Comparison of ENCODE assay signal across 1 cellular context in the genomic region with DNA sequence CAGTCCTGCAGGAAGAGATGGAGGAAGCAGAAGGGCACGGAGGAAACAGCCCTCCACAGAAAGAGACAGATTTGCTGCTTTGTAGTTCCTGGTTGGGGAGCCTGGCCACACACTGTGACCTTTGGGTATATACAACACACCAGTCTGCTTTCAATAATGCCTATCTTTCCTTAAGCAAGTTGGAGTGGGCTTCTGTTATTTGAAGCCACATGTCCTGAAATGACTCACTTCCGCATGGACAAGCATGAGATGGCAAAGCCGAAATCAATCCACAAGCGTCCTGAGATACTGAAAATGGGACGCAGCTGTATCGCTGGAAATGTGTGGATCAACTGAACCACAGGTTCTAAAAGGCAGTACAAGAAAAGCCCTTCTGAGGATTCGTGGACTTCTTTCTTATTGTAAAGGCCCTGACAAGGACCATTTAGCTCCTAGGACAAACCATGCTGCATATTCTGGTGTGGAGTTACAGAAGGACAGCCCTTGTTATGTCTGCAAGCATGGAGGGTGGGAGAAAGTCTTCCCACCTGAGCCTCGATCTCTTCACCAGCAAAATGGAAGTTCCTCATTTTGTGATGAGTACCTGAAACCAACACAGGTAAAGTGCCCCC.
A peak's percentile ranks its signal among the peaks of the same experiment; 100 is the strongest.
TF ChIP-seq lines count a peak whose summit lies in the region.

No MANE protein-coding gene starts in this region.

TF ChIP-seq in K562, 482 proteins besides CTCF, POLR2A, EP300 and RAD21 (continued from another document and continues in another):
- TF ChIP-seq, protein P1, sequence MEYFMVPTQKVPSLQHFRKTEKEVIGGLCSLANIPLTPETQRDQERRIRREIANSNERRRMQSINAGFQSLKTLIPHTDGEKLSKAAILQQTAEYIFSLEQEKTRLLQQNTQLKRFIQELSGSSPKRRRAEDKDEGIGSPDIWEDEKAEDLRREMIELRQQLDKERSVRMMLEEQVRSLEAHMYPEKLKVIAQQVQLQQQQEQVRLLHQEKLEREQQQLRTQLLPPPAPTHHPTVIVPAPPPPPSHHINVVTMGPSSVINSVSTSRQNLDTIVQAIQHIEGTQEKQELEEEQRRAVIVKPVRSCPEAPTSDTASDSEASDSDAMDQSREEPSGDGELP (CRISPR knock-in tag; IDR thresholded peaks at IDR 0.05; ENCODE audit: borderline replicate concordance), result no peak
- TF ChIP-seq KAT7 (CRISPR knock-in tag; IDR thresholded peaks at IDR 0.05; ENCODE audit: borderline replicate concordance) (no peak), ARID2 (IDR thresholded peaks at IDR 0.05) (no peak), MAFF (IDR thresholded peaks at IDR 0.05; ENCODE audit: low read length) (no peak; the same call in 1 of the 2 replicates), CSDE1 (IDR thresholded peaks at IDR 0.05) (no peak), TEAD4 (IDR thresholded peaks at IDR 0.05; ENCODE audit: low read length) (no peak), TEAD4 (CRISPR knock-in tag; IDR thresholded peaks at IDR 0.05; ENCODE audit: borderline replicate concordance) (no peak), BACH1 (tag; IDR thresholded peaks at IDR 0.05) (no peak), CHCHD3 (CRISPR knock-in tag; IDR thresholded peaks at IDR 0.05) (no peak), MECOM (CRISPR knock-in tag; IDR thresholded peaks at IDR 0.05) (no peak), KLF6 (CRISPR knock-in tag; IDR thresholded peaks at IDR 0.05; ENCODE audit: borderline replicate concordance) (no peak), DACH1 (IDR thresholded peaks at IDR 0.05; ENCODE audit: partially characterized antibody) (no peak), ZNF583 (CRISPR knock-in tag; IDR thresholded peaks at IDR 0.05) (no peak), KDM4B (IDR thresholded peaks at IDR 0.05; ENCODE audit: borderline replicate concordance in 2 of 2, low read depth in 1 of 2) (no peak), CEBPG (CRISPR knock-in tag; IDR thresholded peaks at IDR 0.05) (no peak), CEBPG (tag; conservative IDR thresholded peaks at IDR 0.05 in 1 of 2, IDR thresholded peaks at IDR 0.05 in 1 of 2) (no peak), ZNF23 (CRISPR knock-in tag; IDR thresholded peaks at IDR 0.05) (no peak), NFRKB (IDR thresholded peaks at IDR 0.05; ENCODE audit: low read depth) (0 out of 2 replicates have a peak, but pooled peaks have one; percentile 12)
- TF ChIP-seq, protein P2, sequence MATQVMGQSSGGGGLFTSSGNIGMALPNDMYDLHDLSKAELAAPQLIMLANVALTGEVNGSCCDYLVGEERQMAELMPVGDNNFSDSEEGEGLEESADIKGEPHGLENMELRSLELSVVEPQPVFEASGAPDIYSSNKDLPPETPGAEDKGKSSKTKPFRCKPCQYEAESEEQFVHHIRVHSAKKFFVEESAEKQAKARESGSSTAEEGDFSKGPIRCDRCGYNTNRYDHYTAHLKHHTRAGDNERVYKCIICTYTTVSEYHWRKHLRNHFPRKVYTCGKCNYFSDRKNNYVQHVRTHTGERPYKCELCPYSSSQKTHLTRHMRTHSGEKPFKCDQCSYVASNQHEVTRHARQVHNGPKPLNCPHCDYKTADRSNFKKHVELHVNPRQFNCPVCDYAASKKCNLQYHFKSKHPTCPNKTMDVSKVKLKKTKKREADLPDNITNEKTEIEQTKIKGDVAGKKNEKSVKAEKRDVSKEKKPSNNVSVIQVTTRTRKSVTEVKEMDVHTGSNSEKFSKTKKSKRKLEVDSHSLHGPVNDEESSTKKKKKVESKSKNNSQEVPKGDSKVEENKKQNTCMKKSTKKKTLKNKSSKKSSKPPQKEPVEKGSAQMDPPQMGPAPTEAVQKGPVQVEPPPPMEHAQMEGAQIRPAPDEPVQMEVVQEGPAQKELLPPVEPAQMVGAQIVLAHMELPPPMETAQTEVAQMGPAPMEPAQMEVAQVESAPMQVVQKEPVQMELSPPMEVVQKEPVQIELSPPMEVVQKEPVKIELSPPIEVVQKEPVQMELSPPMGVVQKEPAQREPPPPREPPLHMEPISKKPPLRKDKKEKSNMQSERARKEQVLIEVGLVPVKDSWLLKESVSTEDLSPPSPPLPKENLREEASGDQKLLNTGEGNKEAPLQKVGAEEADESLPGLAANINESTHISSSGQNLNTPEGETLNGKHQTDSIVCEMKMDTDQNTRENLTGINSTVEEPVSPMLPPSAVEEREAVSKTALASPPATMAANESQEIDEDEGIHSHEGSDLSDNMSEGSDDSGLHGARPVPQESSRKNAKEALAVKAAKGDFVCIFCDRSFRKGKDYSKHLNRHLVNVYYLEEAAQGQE (CRISPR knock-in tag; IDR thresholded peaks at IDR 0.05; ENCODE audit: low read depth), result no peak
- TF ChIP-seq, protein P3, sequence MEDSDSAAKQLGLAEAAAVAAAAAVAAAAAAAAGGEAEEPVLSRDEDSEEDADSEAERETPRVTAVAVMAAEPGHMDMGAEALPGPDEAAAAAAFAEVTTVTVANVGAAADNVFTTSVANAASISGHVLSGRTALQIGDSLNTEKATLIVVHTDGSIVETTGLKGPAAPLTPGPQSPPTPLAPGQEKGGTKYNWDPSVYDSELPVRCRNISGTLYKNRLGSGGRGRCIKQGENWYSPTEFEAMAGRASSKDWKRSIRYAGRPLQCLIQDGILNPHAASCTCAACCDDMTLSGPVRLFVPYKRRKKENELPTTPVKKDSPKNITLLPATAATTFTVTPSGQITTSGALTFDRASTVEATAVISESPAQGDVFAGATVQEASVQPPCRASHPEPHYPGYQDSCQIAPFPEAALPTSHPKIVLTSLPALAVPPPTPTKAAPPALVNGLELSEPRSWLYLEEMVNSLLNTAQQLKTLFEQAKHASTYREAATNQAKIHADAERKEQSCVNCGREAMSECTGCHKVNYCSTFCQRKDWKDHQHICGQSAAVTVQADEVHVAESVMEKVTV (CRISPR knock-in tag; IDR thresholded peaks at IDR 0.05), result no peak
- TF ChIP-seq, protein P4, sequence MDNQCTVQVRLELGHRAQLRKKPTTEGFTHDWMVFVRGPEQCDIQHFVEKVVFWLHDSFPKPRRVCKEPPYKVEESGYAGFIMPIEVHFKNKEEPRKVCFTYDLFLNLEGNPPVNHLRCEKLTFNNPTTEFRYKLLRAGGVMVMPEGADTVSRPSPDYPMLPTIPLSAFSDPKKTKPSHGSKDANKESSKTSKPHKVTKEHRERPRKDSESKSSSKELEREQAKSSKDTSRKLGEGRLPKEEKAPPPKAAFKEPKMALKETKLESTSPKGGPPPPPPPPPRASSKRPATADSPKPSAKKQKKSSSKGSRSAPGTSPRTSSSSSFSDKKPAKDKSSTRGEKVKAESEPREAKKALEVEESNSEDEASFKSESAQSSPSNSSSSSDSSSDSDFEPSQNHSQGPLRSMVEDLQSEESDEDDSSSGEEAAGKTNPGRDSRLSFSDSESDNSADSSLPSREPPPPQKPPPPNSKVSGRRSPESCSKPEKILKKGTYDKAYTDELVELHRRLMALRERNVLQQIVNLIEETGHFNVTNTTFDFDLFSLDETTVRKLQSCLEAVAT (IDR thresholded peaks at IDR 0.05), result no peak
- TF ChIP-seq, protein P5, sequence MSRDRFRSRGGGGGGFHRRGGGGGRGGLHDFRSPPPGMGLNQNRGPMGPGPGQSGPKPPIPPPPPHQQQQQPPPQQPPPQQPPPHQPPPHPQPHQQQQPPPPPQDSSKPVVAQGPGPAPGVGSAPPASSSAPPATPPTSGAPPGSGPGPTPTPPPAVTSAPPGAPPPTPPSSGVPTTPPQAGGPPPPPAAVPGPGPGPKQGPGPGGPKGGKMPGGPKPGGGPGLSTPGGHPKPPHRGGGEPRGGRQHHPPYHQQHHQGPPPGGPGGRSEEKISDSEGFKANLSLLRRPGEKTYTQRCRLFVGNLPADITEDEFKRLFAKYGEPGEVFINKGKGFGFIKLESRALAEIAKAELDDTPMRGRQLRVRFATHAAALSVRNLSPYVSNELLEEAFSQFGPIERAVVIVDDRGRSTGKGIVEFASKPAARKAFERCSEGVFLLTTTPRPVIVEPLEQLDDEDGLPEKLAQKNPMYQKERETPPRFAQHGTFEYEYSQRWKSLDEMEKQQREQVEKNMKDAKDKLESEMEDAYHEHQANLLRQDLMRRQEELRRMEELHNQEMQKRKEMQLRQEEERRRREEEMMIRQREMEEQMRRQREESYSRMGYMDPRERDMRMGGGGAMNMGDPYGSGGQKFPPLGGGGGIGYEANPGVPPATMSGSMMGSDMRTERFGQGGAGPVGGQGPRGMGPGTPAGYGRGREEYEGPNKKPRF (IDR thresholded peaks at IDR 0.05; ENCODE audit: low read depth, low read length), result no peak
- TF ChIP-seq, protein P6, sequence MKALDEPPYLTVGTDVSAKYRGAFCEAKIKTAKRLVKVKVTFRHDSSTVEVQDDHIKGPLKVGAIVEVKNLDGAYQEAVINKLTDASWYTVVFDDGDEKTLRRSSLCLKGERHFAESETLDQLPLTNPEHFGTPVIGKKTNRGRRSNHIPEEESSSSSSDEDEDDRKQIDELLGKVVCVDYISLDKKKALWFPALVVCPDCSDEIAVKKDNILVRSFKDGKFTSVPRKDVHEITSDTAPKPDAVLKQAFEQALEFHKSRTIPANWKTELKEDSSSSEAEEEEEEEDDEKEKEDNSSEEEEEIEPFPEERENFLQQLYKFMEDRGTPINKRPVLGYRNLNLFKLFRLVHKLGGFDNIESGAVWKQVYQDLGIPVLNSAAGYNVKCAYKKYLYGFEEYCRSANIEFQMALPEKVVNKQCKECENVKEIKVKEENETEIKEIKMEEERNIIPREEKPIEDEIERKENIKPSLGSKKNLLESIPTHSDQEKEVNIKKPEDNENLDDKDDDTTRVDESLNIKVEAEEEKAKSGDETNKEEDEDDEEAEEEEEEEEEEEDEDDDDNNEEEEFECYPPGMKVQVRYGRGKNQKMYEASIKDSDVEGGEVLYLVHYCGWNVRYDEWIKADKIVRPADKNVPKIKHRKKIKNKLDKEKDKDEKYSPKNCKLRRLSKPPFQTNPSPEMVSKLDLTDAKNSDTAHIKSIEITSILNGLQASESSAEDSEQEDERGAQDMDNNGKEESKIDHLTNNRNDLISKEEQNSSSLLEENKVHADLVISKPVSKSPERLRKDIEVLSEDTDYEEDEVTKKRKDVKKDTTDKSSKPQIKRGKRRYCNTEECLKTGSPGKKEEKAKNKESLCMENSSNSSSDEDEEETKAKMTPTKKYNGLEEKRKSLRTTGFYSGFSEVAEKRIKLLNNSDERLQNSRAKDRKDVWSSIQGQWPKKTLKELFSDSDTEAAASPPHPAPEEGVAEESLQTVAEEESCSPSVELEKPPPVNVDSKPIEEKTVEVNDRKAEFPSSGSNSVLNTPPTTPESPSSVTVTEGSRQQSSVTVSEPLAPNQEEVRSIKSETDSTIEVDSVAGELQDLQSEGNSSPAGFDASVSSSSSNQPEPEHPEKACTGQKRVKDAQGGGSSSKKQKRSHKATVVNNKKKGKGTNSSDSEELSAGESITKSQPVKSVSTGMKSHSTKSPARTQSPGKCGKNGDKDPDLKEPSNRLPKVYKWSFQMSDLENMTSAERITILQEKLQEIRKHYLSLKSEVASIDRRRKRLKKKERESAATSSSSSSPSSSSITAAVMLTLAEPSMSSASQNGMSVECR (CRISPR knock-in tag; IDR thresholded peaks at IDR 0.05), result 0 out of 2 replicates have a peak, but pooled peaks have one; percentile 20
- TF ChIP-seq, protein P7, sequence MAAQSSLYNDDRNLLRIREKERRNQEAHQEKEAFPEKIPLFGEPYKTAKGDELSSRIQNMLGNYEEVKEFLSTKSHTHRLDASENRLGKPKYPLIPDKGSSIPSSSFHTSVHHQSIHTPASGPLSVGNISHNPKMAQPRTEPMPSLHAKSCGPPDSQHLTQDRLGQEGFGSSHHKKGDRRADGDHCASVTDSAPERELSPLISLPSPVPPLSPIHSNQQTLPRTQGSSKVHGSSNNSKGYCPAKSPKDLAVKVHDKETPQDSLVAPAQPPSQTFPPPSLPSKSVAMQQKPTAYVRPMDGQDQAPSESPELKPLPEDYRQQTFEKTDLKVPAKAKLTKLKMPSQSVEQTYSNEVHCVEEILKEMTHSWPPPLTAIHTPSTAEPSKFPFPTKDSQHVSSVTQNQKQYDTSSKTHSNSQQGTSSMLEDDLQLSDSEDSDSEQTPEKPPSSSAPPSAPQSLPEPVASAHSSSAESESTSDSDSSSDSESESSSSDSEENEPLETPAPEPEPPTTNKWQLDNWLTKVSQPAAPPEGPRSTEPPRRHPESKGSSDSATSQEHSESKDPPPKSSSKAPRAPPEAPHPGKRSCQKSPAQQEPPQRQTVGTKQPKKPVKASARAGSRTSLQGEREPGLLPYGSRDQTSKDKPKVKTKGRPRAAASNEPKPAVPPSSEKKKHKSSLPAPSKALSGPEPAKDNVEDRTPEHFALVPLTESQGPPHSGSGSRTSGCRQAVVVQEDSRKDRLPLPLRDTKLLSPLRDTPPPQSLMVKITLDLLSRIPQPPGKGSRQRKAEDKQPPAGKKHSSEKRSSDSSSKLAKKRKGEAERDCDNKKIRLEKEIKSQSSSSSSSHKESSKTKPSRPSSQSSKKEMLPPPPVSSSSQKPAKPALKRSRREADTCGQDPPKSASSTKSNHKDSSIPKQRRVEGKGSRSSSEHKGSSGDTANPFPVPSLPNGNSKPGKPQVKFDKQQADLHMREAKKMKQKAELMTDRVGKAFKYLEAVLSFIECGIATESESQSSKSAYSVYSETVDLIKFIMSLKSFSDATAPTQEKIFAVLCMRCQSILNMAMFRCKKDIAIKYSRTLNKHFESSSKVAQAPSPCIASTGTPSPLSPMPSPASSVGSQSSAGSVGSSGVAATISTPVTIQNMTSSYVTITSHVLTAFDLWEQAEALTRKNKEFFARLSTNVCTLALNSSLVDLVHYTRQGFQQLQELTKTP (IDR thresholded peaks at IDR 0.05; ENCODE audit: low read depth in 1 of 2, partially characterized antibody in 2 of 2), result no peak
- TF ChIP-seq, protein P8, sequence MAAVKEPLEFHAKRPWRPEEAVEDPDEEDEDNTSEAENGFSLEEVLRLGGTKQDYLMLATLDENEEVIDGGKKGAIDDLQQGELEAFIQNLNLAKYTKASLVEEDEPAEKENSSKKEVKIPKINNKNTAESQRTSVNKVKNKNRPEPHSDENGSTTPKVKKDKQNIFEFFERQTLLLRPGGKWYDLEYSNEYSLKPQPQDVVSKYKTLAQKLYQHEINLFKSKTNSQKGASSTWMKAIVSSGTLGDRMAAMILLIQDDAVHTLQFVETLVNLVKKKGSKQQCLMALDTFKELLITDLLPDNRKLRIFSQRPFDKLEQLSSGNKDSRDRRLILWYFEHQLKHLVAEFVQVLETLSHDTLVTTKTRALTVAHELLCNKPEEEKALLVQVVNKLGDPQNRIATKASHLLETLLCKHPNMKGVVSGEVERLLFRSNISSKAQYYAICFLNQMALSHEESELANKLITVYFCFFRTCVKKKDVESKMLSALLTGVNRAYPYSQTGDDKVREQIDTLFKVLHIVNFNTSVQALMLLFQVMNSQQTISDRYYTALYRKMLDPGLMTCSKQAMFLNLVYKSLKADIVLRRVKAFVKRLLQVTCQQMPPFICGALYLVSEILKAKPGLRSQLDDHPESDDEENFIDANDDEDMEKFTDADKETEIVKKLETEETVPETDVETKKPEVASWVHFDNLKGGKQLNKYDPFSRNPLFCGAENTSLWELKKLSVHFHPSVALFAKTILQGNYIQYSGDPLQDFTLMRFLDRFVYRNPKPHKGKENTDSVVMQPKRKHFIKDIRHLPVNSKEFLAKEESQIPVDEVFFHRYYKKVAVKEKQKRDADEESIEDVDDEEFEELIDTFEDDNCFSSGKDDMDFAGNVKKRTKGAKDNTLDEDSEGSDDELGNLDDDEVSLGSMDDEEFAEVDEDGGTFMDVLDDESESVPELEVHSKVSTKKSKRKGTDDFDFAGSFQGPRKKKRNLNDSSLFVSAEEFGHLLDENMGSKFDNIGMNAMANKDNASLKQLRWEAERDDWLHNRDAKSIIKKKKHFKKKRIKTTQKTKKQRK (IDR thresholded peaks at IDR 0.05; ENCODE audit: borderline replicate concordance, low read depth, low read length), result no peak
- TF ChIP-seq, protein P9, sequence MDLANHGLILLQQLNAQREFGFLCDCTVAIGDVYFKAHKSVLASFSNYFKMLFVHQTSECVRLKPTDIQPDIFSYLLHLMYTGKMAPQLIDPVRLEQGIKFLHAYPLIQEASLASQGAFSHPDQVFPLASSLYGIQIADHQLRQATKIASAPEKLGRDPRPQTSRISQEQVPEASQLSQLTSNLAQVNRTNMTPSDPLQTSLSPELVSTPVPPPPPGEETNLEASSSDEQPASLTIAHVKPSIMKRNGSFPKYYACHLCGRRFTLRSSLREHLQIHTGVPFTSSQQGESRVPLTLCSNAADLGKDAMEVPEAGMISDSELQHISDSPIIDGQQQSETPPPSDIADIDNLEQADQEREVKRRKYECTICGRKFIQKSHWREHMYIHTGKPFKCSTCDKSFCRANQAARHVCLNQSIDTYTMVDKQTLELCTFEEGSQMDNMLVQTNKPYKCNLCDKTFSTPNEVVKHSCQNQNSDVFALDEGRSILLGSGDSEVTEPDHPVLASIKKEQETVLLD (IDR thresholded peaks at IDR 0.05), result no peak
